1 cellular context compared by ENCODE assay signal in the genomic region with DNA sequence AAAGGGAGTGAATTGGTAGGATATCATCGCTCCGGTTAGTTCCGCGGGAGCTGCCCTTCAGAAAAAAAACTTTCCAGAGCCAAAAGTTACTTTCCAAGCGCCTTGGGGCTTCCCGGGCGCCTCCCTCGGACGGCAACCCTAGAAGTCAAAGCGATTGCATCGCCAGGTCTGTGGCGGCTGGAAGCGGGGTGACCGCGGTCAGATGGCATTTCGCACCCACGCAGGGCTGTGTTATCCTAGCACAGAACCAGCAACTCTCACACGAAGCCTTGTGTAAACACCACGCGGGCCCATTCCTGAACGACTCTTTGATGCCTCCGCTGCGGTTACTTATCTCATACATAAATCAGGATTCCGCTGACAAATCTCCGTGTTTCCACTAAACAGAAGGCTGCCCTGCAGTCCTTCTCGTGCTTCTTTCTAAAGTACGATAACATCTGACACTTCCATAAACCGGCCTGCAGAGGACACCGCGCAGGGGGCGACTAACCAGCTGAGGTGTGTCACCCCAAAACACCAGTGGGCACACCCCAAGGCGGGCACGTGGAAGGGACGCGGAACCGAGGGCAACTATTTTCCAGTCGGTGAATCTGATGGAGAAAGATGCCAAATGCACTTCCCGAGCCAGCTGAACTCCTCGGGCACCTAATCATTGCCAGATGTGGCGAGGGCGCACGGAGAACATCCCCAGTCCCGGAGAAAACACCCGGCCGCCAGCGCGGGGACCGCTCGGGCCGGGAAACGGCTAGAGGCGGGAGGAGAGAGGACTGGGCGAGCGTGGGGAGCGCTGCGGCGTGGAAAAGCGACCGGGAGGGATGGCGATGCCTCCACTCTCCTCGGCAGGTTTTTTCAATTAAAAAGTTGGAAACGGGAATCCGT.
TF ChIP-seq lines count a peak whose summit lies in the region.

No MANE protein-coding gene starts in this region.

TF ChIP-seq in HEK293, 187 proteins besides CTCF, POLR2A, EP300 and RAD21 (continued from another document and continues in another):
- TF ChIP-seq ZNF639 (tag by site-specific recombination; IDR thresholded peaks at IDR 0.05) (peak; percentile 87), PRDM1 (tag by site-specific recombination; IDR thresholded peaks at IDR 0.05) (peak; percentile 70), ZBTB1 (tag by site-specific recombination; IDR thresholded peaks at IDR 0.05) (no peak), ZNF404 (tag by site-specific recombination; IDR thresholded peaks at IDR 0.05) (no peak), HOXA7 (CRISPR knock-in tag; IDR thresholded peaks at IDR 0.05; ENCODE audit: borderline replicate concordance) (0 out of 2 replicates have a peak, but pooled peaks have one; percentile 29), ZNF544 (tag by site-specific recombination; IDR thresholded peaks at IDR 0.05) (no peak), ZNF596 (tag by site-specific recombination; IDR thresholded peaks at IDR 0.05) (no peak), ZNF621 (tag by site-specific recombination; IDR thresholded peaks at IDR 0.05) (no peak), ZSCAN23 (tag by site-specific recombination; IDR thresholded peaks at IDR 0.05) (peak; percentile 75; the same call in 1 of the 2 replicates), ZNF677 (tag by site-specific recombination; IDR thresholded peaks at IDR 0.05) (no peak), ZNF169 (tag by site-specific recombination; IDR thresholded peaks at IDR 0.05) (no peak), ZNF776 (tag by site-specific recombination; IDR thresholded peaks at IDR 0.05; ENCODE audit: borderline replicate concordance) (no peak), ZNF747 (tag by site-specific recombination; IDR thresholded peaks at IDR 0.05) (no peak), ZNF155 (tag by site-specific recombination; IDR thresholded peaks at IDR 0.05) (no peak), ZBTB10 (tag by site-specific recombination; IDR thresholded peaks at IDR 0.05) (peak; percentile 76), ZNF16 (tag by site-specific recombination; IDR thresholded peaks at IDR 0.05; ENCODE audit: low read depth) (no peak), HIC1 (tag by site-specific recombination; IDR thresholded peaks at IDR 0.05) (peak; percentile 89), SP2 (tag by site-specific recombination; IDR thresholded peaks at IDR 0.05) (peak; percentile 42), ZBTB21 (tag by site-specific recombination; IDR thresholded peaks at IDR 0.05) (peak; percentile 57), ZSCAN16 (tag by site-specific recombination; IDR thresholded peaks at IDR 0.05) (peak; percentile 59; the same call in 1 of the 2 replicates), IKZF3 (tag by site-specific recombination; IDR thresholded peaks at IDR 0.05) (peak; percentile 93), ZNF175 (tag by site-specific recombination; IDR thresholded peaks at IDR 0.05) (no peak), RBAK (tag by site-specific recombination; IDR thresholded peaks at IDR 0.05) (no peak), PBX3 (CRISPR knock-in tag; IDR thresholded peaks at IDR 0.05) (no peak), ZNF394 (tag by site-specific recombination; IDR thresholded peaks at IDR 0.05; ENCODE audit: borderline replicate concordance) (peak; percentile 60; the same call in 1 of the 2 replicates), ZFP41 (tag by site-specific recombination; IDR thresholded peaks at IDR 0.05; ENCODE audit: borderline replicate concordance) (no peak), ZNF114 (tag by site-specific recombination; IDR thresholded peaks at IDR 0.05) (no peak), REPIN1 (tag by site-specific recombination; IDR thresholded peaks at IDR 0.05; ENCODE audit: low read depth) (no peak), GFI1B (tag by site-specific recombination; IDR thresholded peaks at IDR 0.05) (peak; percentile 95), ZNF174 (tag by site-specific recombination; IDR thresholded peaks at IDR 0.05) (no peak), ZNF311 (tag by site-specific recombination; IDR thresholded peaks at IDR 0.05; ENCODE audit: borderline replicate concordance) (no peak), ZNF280C (tag by site-specific recombination; IDR thresholded peaks at IDR 0.05) (no peak), HOXC10 (CRISPR knock-in tag; IDR thresholded peaks at IDR 0.05) (no peak)
- TF ChIP-seq, protein P1, sequence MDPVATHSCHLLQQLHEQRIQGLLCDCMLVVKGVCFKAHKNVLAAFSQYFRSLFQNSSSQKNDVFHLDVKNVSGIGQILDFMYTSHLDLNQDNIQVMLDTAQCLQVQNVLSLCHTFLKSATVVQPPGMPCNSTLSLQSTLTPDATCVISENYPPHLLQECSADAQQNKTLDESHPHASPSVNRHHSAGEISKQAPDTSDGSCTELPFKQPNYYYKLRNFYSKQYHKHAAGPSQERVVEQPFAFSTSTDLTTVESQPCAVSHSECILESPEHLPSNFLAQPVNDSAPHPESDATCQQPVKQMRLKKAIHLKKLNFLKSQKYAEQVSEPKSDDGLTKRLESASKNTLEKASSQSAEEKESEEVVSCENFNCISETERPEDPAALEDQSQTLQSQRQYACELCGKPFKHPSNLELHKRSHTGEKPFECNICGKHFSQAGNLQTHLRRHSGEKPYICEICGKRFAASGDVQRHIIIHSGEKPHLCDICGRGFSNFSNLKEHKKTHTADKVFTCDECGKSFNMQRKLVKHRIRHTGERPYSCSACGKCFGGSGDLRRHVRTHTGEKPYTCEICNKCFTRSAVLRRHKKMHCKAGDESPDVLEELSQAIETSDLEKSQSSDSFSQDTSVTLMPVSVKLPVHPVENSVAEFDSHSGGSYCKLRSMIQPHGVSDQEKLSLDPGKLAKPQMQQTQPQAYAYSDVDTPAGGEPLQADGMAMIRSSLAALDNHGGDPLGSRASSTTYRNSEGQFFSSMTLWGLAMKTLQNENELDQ (tag by site-specific recombination; IDR thresholded peaks at IDR 0.05; ENCODE audit: low read depth) = no peak
- TF ChIP-seq, protein P2, sequence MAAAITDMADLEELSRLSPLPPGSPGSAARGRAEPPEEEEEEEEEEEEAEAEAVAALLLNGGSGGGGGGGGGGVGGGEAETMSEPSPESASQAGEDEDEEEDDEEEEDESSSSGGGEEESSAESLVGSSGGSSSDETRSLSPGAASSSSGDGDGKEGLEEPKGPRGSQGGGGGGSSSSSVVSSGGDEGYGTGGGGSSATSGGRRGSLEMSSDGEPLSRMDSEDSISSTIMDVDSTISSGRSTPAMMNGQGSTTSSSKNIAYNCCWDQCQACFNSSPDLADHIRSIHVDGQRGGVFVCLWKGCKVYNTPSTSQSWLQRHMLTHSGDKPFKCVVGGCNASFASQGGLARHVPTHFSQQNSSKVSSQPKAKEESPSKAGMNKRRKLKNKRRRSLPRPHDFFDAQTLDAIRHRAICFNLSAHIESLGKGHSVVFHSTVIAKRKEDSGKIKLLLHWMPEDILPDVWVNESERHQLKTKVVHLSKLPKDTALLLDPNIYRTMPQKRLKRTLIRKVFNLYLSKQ (tag by site-specific recombination; IDR thresholded peaks at IDR 0.05; ENCODE audit: borderline replicate concordance) = no peak
- TF ChIP-seq, protein P3, sequence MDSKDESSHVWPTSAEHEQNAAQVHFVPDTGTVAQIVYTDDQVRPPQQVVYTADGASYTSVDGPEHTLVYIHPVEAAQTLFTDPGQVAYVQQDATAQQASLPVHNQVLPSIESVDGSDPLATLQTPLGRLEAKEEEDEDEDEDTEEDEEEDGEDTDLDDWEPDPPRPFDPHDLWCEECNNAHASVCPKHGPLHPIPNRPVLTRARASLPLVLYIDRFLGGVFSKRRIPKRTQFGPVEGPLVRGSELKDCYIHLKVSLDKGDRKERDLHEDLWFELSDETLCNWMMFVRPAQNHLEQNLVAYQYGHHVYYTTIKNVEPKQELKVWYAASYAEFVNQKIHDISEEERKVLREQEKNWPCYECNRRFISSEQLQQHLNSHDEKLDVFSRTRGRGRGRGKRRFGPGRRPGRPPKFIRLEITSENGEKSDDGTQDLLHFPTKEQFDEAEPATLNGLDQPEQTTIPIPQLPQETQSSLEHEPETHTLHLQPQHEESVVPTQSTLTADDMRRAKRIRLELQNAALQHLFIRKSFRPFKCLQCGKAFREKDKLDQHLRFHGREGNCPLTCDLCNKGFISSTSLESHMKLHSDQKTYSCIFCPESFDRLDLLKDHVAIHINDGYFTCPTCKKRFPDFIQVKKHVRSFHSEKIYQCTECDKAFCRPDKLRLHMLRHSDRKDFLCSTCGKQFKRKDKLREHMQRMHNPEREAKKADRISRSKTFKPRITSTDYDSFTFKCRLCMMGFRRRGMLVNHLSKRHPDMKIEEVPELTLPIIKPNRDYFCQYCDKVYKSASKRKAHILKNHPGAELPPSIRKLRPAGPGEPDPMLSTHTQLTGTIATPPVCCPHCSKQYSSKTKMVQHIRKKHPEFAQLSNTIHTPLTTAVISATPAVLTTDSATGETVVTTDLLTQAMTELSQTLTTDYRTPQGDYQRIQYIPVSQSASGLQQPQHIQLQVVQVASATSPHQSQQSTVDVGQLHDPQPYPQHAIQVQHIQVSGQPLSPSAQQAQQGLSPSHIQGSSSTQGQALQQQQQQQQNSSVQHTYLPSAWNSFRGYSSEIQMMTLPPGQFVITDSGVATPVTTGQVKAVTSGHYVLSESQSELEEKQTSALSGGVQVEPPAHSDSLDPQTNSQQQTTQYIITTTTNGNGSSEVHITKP (tag by site-specific recombination; IDR thresholded peaks at IDR 0.05) = peak; percentile 80
- TF ChIP-seq, protein P4, sequence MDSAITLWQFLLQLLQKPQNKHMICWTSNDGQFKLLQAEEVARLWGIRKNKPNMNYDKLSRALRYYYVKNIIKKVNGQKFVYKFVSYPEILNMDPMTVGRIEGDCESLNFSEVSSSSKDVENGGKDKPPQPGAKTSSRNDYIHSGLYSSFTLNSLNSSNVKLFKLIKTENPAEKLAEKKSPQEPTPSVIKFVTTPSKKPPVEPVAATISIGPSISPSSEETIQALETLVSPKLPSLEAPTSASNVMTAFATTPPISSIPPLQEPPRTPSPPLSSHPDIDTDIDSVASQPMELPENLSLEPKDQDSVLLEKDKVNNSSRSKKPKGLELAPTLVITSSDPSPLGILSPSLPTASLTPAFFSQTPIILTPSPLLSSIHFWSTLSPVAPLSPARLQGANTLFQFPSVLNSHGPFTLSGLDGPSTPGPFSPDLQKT (IDR thresholded peaks at IDR 0.05; ENCODE audit: borderline replicate concordance, low read depth, low read length) = no peak
